In genomic region chr3:52238761-52239701, GRCh38 we compare ENCODE assay signal across 8 cellular contexts. TPM values are rescaled to one million over a fixed set of nuclear protein-coding genes. Genes with fewer than 3 reads are reported as not detected.
DNase-seq lines count a peak whose midpoint lies in the region; ATAC-seq and TF ChIP-seq lines count a peak whose summit lies in the region.

TWF2 (minus strand) TSS chr3:52239158; CDS start chr3:52239016, 142 bp downstream.

- DNase-seq in BJ (ENCODE audit: low read depth) (no peak), NT2/D1 (ENCODE audit: low read depth, low spot score) (peak; percentile 63), activated T-cell treated with anti-CD3 and anti-CD28 coated beads for 1 hour (ENCODE audit: low read depth) (peak; percentile 79), epithelial cell of esophagus (ENCODE audit: low read depth) (peak; percentile 75), mucosa of descending colon (peak; percentile 79 to 91 (median 88))
- peak; percentile 81 for DNase-seq in stimulated activated CD8-positive, alpha-beta memory T cell treated with anti-CD3 and anti-CD28 coated beads, Interleukin-4, amount 100 ng/mL, for 24 hours (ENCODE audit: low read depth)

- H3K4me1 ChIP-seq in NT2/D1 (ENCODE audit: insufficient read depth, insufficient read length) (peaks cover 24% of the 10 kb centered on the region), mucosa of descending colon (ENCODE audit: low read depth) (peaks cover 21% of the 10 kb centered on the region)

- H3K9me3 ChIP-seq in NT2/D1 (ENCODE audit: insufficient read depth, low read length) (no peaks in the 10 kb centered on the region), mucosa of descending colon (no peaks in the 10 kb centered on the region)

- ATAC-seq in GM19043 (IDR thresholded peaks at IDR 0.05; ENCODE audit: low read depth, unreplicated experiment) (peak; percentile 75), HG03354 (IDR thresholded peaks at IDR 0.05; ENCODE audit: poor library complexity, severe bottlenecking, unreplicated experiment) (peak; percentile 84), mucosa of descending colon (peak; percentile 95)

- H3K36me3 ChIP-seq in BJ (ENCODE audit: control insufficient read depth, insufficient read depth, low read length): peaks cover 9% of the 10 kb centered on the region
- peaks cover 25% of the 10 kb centered on the region for H3K36me3 ChIP-seq in NT2/D1 (ENCODE audit: insufficient read depth, insufficient read length, low read length)
- no peaks in the 10 kb centered on the region for H3K36me3 ChIP-seq in mucosa of descending colon (ENCODE audit: low read depth)

- CTCF ChIA-PET in BJ (lab: Yijun Ruan, JAX): interaction anchor here (0.6 to 10.7 kb wide), 7 partner anchors 15 to 100 kb away, joined by 3 to 131 read pairs (median 4); partner anchors contain the start of gene TLR9

- H3K4me3 ChIP-seq in BJ (ENCODE audit: low read depth, low read length) (peak within 1 kb of the TSS; percentile 90), NT2/D1 (ENCODE audit: insufficient read length, low read depth) (peak within 1 kb of the TSS; percentile 96), epithelial cell of esophagus (ENCODE audit: low read length) (peak within 1 kb of the TSS; percentile 68), mucosa of descending colon (peak within 1 kb of the TSS; percentile 79)

- TF ChIP-seq CTCF in BJ (IDR thresholded peaks at IDR 0.05; ENCODE audit: insufficient read depth, low read depth, low read length) (peak; percentile 49), epithelial cell of esophagus (IDR thresholded peaks at IDR 0.05; ENCODE audit: insufficient read depth, low read depth, low read length, missing control alignments) (peak; percentile 42), mucosa of descending colon (IDR thresholded peaks at IDR 0.05) (peak; percentile 28)

- POLR2A ChIA-PET in BJ (lab: Charles Lee): interaction anchor here (0.9 kb wide), 1 partner anchor 40 kb away, joined by 3 read pairs; the partner anchor contains the start of gene WDR82

- H3K27me3 ChIP-seq in BJ (ENCODE audit: control insufficient read depth, insufficient read depth, low read length): no peaks in the 10 kb centered on the region
- H3K27me3 ChIP-seq in NT2/D1 (ENCODE audit: insufficient read depth, insufficient read length): no peaks in the 10 kb centered on the region

- intact Hi-C loops in mucosa of descending colon (cut with DNase I, micrococcal nuclease): no loop called here

- H3K9ac ChIP-seq in NT2/D1 (ENCODE audit: insufficient read length, low read depth): peak within 1 kb of the TSS; percentile 97

RNA-seq across cellular contexts. Expression of gene TWF2, which starts in this region (rescaled TPM):
- 109 and 205 TPM in 2 replicates for polyA plus RNA-seq in BJ (2011; rRNA removed)
- 61.2 and 85.8 TPM in 2 replicates for polyA minus RNA-seq in BJ (2011; rRNA and poly(A)+ RNA removed)
- 10 to 100 TPM; 39.1 to 41.1 (median 41.0) TPM for total RNA-seq in mucosa of descending colon
